1 cellular context compared by ENCODE assay signal in the genomic region with DNA sequence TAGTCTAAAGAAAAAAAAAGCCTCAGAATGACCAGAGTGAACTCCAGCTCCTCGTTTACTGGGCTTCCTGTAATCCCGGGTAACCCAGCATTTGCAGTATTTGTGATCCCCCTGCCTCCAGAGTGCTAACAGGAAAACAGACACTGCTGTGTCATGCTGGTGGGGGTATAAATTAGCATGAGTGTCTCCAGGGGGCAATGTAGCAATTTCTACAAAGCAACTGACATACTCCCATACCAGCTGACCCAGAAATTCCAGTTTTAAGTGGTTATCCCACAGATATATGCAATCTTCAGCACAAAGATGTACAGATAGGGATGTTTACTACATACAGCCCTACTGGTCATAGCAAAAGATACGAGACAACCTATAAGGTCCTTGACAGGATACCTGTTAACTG.
TF ChIP-seq lines count a peak whose summit lies in the region.

No MANE protein-coding gene starts in this region.

TF ChIP-seq in H1, 55 proteins besides CTCF, POLR2A, EP300 and RAD21:
- TF ChIP-seq YY1 (IDR thresholded peaks at IDR 0.05; ENCODE audit: low read depth, low read length), result no peak
- no peak for TF ChIP-seq GABPA (IDR thresholded peaks at IDR 0.05; ENCODE audit: borderline replicate concordance, insufficient read depth, low read length)
- TF ChIP-seq PHF8 (conservative IDR thresholded peaks at IDR 0.05; ENCODE audit: low read depth, low read length), result no peak
- TF ChIP-seq SUZ12 (IDR thresholded peaks at IDR 0.05; ENCODE audit: low read length), result no peak
- TF ChIP-seq CBX5 (IDR thresholded peaks at IDR 0.05; ENCODE audit: low read depth, low read length), result no peak
- no peak for TF ChIP-seq RNF2 (IDR thresholded peaks at IDR 0.05; ENCODE audit: borderline replicate concordance, low read depth, low read length, missing control alignments, poor library complexity, severe bottlenecking)
- no peak for TF ChIP-seq TAF1 (IDR thresholded peaks at IDR 0.05; ENCODE audit: low read depth, low read length)
- TF ChIP-seq TAF7 (optimal IDR thresholded peaks at IDR 0.05; ENCODE audit: borderline replicate concordance, low read depth, low read length), result no peak
- no peak for TF ChIP-seq CREB1 (IDR thresholded peaks at IDR 0.05)
- TF ChIP-seq EGR1 (IDR thresholded peaks at IDR 0.05; ENCODE audit: borderline replicate concordance, low read depth, low read length), result no peak
- no peak for TF ChIP-seq FOSL1 (IDR thresholded peaks at IDR 0.05; ENCODE audit: insufficient read depth, low read depth, low read length)
- no peak for TF ChIP-seq KDM1A (IDR thresholded peaks at IDR 0.05; ENCODE audit: borderline replicate concordance, low read length)
- TF ChIP-seq, protein P1, sequence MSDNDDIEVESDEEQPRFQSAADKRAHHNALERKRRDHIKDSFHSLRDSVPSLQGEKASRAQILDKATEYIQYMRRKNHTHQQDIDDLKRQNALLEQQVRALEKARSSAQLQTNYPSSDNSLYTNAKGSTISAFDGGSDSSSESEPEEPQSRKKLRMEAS (IDR thresholded peaks at IDR 0.05), result no peak
- TF ChIP-seq ASH2L (IDR thresholded peaks at IDR 0.05; ENCODE audit: low read length), result no peak
- TF ChIP-seq, protein P2, sequence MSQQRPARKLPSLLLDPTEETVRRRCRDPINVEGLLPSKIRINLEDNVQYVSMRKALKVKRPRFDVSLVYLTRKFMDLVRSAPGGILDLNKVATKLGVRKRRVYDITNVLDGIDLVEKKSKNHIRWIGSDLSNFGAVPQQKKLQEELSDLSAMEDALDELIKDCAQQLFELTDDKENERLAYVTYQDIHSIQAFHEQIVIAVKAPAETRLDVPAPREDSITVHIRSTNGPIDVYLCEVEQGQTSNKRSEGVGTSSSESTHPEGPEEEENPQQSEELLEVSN (IDR thresholded peaks at IDR 0.05), result no peak
- TF ChIP-seq ZNF274 (IDR thresholded peaks at IDR 0.05; ENCODE audit: borderline replicate concordance, extremely low read depth, low read length), result no peak
- no peak for TF ChIP-seq SP4 (IDR thresholded peaks at IDR 0.05; ENCODE audit: low read length)
- no peak for TF ChIP-seq SP2 (IDR thresholded peaks at IDR 0.05; ENCODE audit: low read length)
